In the genomic region with DNA sequence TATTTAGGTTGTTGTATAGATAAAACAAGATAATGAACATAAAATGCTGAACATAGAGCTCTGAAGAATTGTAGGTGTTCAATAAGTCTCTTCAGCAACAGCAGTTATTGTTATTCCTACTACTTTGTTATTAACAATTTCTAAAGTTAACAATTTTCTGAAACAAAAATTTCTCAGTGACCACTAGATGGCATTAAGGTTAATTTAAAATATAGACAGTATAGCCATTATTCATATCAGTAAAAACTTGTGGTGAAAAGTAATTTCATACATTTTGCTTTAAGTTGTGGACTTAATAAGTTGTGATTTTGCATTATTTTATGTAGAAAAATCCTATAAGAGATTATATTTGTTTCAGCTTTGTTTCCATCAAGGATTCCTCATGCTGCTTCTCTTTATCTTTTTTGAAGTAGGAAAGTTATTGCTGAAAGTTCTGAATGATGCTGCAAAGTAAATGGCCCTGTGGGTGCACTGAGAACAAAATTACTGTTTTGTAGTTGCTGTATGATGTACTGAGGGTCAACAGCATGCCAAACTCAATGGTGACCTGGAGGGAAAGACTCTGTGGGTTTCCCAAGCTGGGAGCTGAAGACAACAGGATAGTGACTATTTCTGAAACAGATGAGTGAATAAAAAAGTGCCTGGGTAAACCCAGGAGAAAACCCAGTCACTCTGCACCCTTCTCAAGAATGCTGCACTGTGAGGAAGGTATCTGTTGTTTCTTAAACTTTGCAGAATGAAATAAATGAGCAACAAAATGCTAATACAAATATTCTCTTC, we compare ENCODE assay signal across 11 cellular contexts.
DNase-seq lines count a peak whose midpoint lies in the region; ATAC-seq, FAIRE-seq and TF ChIP-seq lines count a peak whose summit lies in the region.
"Had no signal": no experiment of that assay in that cellular context is flagged by ENCODE, and none has a peak within 500 bp of the region (broad histone marks: within the 10 kb centered on the region; RNA-seq: fewer than 3 reads in every experiment).

No MANE protein-coding gene starts in this region.

- H3K27ac ChIP-seq in KMS-11, result no peak overlapping the region
- H3K27ac ChIP-seq in smooth muscle cell (ENCODE audit: low read depth), result no peak overlapping the region

- no peak overlapping the region for H3K9ac ChIP-seq in KMS-11
- H3K9ac ChIP-seq in smooth muscle cell (ENCODE audit: low read depth), result no peak overlapping the region

- H3K4me2 ChIP-seq in KMS-11, result no peak overlapping the region
- no peak overlapping the region for H3K4me2 ChIP-seq in smooth muscle cell

- no peak for ATAC-seq in GM18858 (IDR thresholded peaks at IDR 0.05; ENCODE audit: unreplicated experiment)
- ATAC-seq: CD8-positive, alpha-beta T cell had no signal

- H4K20me1 ChIP-seq in KMS-11 (ENCODE audit: insufficient read depth) (no peaks in the 10 kb centered on the region), smooth muscle cell (ENCODE audit: low read depth) (no peaks in the 10 kb centered on the region)

- no peaks in the 10 kb centered on the region for H3K4me1 ChIP-seq in KMS-11 (ENCODE audit: low read depth, poor library complexity, severe bottlenecking)
- no peaks in the 10 kb centered on the region for H3K4me1 ChIP-seq in smooth muscle cell (ENCODE audit: low read depth)

- no peak overlapping the region for H2AFZ ChIP-seq in KMS-11 (ENCODE audit: low read depth)
- H2AFZ ChIP-seq in smooth muscle cell (ENCODE audit: low read depth), result no peak overlapping the region

- H3K36me3 ChIP-seq in KMS-11 (ENCODE audit: insufficient read depth) (no peaks in the 10 kb centered on the region), bronchial epithelial cell (ENCODE audit: control insufficient read depth, insufficient read depth, low read length) (no peaks in the 10 kb centered on the region), smooth muscle cell (ENCODE audit: low read depth) (no peaks in the 10 kb centered on the region)

- no peak for FAIRE-seq in bronchial epithelial cell (lab: Jason Lieb, UNC)

- H3K4me3 ChIP-seq in KMS-11 (IDR thresholded peaks at IDR 0.05; ENCODE audit: insufficient read depth, low read depth, low read length) (no peak overlapping the region), bronchial epithelial cell (ENCODE audit: low read depth, low read length) (no peak overlapping the region), smooth muscle cell (no peak overlapping the region)

- DNase-seq in NCI-H510A treated with DMSO at 0.1 percent for 48 hours (lab: John Stamatoyannopoulos, UW) (peak; percentile 39), NCI-H510A (lab: John Stamatoyannopoulos, UW) (no peak), bronchial epithelial cell (ENCODE audit: low read depth) (peak; percentile 18), smooth muscle cell (lab: John Stamatoyannopoulos, UW; ENCODE audit: unreplicated experiment) (no peak), DMS79 (lab: John Stamatoyannopoulos, UW) (no peak)
- DNase-seq in activated CD4-positive, alpha-beta T cell treated with anti-CD3 and anti-CD28 coated beads, Interleukin-2, amount 50 U/mL, for 48 hours, result no peak
- DNase-seq: activated naive CD8-positive, alpha-beta T cell treated with anti-CD3 and anti-CD28 coated beads, Interleukin-2, amount 10 ng/mL, durations not matched to agents 7 days and 5 days; CD8-positive, alpha-beta T cell; stimulated activated naive CD4-positive, alpha-beta T cell treated with Interleukin-2 at 50 U/mL for 16 hours had no signal

- H3K9me3 ChIP-seq in smooth muscle cell (replicated peaks; ENCODE audit: low read depth), result no peaks in the 10 kb centered on the region

- no peaks in the 10 kb centered on the region for H3F3A ChIP-seq in smooth muscle cell (ENCODE audit: low read depth)

- H3K27me3 ChIP-seq in KMS-11 (ENCODE audit: insufficient read depth, low read depth) (no peaks in the 10 kb centered on the region), bronchial epithelial cell (ENCODE audit: control insufficient read depth, insufficient read depth, low read length) (no peaks in the 10 kb centered on the region), smooth muscle cell (ENCODE audit: low read depth) (no peaks in the 10 kb centered on the region)

- TF ChIP-seq CTCF in KMS-11 (conservative IDR thresholded peaks at IDR 0.05; ENCODE audit: low read depth, low read length) (peak; percentile 51; the same call in 1 of the 2 replicates), bronchial epithelial cell (IDR thresholded peaks at IDR 0.05; ENCODE audit: insufficient read depth, low read length, severe bottlenecking) (peak; percentile 0), smooth muscle cell (IDR thresholded peaks at IDR 0.05; ENCODE audit: borderline replicate concordance, insufficient read depth, poor library complexity, severe bottlenecking) (peak; percentile 55)

- H3K79me2 ChIP-seq in KMS-11 (ENCODE audit: insufficient read depth, low read depth) (no peaks in the 10 kb centered on the region), smooth muscle cell (ENCODE audit: low read depth) (no peaks in the 10 kb centered on the region)

Comparison
In these comparisons a context has a peak if more than half of its experiments do, and no peak if none do; other contexts are left out.
1. DNase-seq: peak in NCI-H510A treated with DMSO at 0.1 percent for 48 hours (single experiment) and bronchial epithelial cell (single experiment); none in NCI-H510A (single experiment), smooth muscle cell (single experiment), DMS79 (single experiment) and activated CD4-positive, alpha-beta T cell treated with anti-CD3 and anti-CD28 coated beads, Interleukin-2, amount 50 U/mL, for 48 hours (0 of 2).
2. CTCF ChIP-seq: peak in every context shown above with its lines; median percentile 55 in smooth muscle cell; 51 in KMS-11; 0 in bronchial epithelial cell.